In genomic region chr9:95875305-95876137, GRCh38 we compare ENCODE assay signal across 1 cellular context.
TF ChIP-seq lines count a peak whose summit lies in the region.

A gene with protein sequence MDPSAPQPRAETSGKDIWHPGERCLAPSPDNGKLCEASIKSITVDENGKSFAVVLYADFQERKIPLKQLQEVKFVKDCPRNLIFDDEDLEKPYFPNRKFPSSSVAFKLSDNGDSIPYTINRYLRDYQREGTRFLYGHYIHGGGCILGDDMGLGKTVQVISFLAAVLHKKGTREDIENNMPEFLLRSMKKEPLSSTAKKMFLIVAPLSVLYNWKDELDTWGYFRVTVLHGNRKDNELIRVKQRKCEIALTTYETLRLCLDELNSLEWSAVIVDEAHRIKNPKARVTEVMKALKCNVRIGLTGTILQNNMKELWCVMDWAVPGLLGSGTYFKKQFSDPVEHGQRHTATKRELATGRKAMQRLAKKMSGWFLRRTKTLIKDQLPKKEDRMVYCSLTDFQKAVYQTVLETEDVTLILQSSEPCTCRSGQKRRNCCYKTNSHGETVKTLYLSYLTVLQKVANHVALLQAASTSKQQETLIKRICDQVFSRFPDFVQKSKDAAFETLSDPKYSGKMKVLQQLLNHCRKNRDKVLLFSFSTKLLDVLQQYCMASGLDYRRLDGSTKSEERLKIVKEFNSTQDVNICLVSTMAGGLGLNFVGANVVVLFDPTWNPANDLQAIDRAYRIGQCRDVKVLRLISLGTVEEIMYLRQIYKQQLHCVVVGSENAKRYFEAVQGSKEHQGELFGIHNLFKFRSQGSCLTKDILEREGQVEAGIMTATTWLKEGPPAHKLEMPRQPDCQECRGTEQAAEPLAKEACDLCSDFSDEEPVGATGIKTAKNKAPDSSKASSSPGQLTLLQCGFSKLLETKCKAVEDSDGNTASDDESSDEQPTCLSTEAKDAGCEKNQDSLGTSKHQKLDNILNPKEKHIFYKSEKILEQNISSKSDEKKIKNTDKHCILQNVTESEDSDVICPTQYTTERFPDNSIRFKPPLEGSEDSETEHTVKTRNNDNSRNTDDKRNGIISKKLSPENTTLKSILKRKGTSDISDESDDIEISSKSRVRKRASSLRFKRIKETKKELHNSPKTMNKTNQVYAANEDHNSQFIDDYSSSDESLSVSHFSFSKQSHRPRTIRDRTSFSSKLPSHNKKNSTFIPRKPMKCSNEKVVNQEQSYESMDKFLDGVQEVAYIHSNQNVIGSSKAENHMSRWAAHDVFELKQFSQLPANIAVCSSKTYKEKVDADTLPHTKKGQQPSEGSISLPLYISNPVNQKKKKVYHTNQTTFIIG (N-terminal part only) (plus strand): TSS chr9:95875691. CDS start chr9:95876039, 348 bp downstream.

TF ChIP-seq in K562, 482 proteins besides CTCF, POLR2A, EP300 and RAD21 (continued from another document and continues in another):
- TF ChIP-seq ZNF318 (IDR thresholded peaks at IDR 0.05; ENCODE audit: borderline replicate concordance in 1 of 2, low read depth in 1 of 2) (peak in 1 of 2 experiments; percentile 89; a peak in 1 of 4 replicates), U2AF2 (optimal IDR thresholded peaks at IDR 0.05; ENCODE audit: low read depth, low read length) (no peak), FOXK2 (conservative IDR thresholded peaks at IDR 0.05 in 1 of 2, IDR thresholded peaks at IDR 0.05 in 1 of 2; ENCODE audit: low read depth in 2 of 2) (peak; percentile 78 to 89), SMAD4 (CRISPR knock-in tag; conservative IDR thresholded peaks at IDR 0.05) (peak; percentile 83), HOMEZ (CRISPR knock-in tag; IDR thresholded peaks at IDR 0.05) (no peak), E2F5 (CRISPR knock-in tag; IDR thresholded peaks at IDR 0.05) (0 out of 2 replicates have a peak, but pooled peaks have one; percentile 17), ETV6 (IDR thresholded peaks at IDR 0.05; ENCODE audit: borderline replicate concordance in 1 of 2, low read depth in 2 of 2, low read length in 1 of 2) (peak in 1 of 2 experiments; percentile 15; a peak in 1 of 4 replicates), ETV6 (CRISPR knock-in tag; IDR thresholded peaks at IDR 0.05; ENCODE audit: borderline replicate concordance) (no peak), CREB1 (IDR thresholded peaks at IDR 0.05) (no peak; the same call in none of the 2 replicates), CREB1 (CRISPR knock-in tag; IDR thresholded peaks at IDR 0.05) (peak; percentile 79), MAZ (CRISPR knock-in tag; conservative IDR thresholded peaks at IDR 0.05 in 1 of 2, IDR thresholded peaks at IDR 0.05 in 1 of 2) (peak; percentile 73 to 89), RUNX1 (IDR thresholded peaks at IDR 0.05; ENCODE audit: low read depth) (0 out of 2 replicates have a peak, but pooled peaks have one; percentile 29), EP400 (IDR thresholded peaks at IDR 0.05) (peak; percentile 98), PATZ1 (CRISPR knock-in tag; IDR thresholded peaks at IDR 0.05; ENCODE audit: borderline replicate concordance) (no peak), CEBPG (CRISPR knock-in tag; IDR thresholded peaks at IDR 0.05) (no peak), CEBPG (tag; conservative IDR thresholded peaks at IDR 0.05 in 1 of 2, IDR thresholded peaks at IDR 0.05 in 1 of 2) (no peak), CBX5 (IDR thresholded peaks at IDR 0.05; ENCODE audit: borderline replicate concordance, low read depth) (peak; percentile 33; the same call in 1 of the 2 replicates), MYC (IDR thresholded peaks at IDR 0.05; ENCODE audit: low read depth, low read length) (peak; percentile 92), MYC (CRISPR knock-in tag; IDR thresholded peaks at IDR 0.05; ENCODE audit: borderline replicate concordance, low read depth) (peak; percentile 93; the same call in 1 of the 2 replicates), NR2C1 (IDR thresholded peaks at IDR 0.05) (no peak), NR2C1 (tag; IDR thresholded peaks at IDR 0.05) (peak; percentile 54; the same call in 1 of the 2 replicates), ZNF609 (CRISPR knock-in tag; IDR thresholded peaks at IDR 0.05; ENCODE audit: borderline replicate concordance) (0 out of 2 replicates have a peak, but pooled peaks have one; percentile 55), SUPT5H (IDR thresholded peaks at IDR 0.05) (peak; percentile 94), BRD4 (IDR thresholded peaks at IDR 0.05) (peak; percentile 97)
- TF ChIP-seq, protein P1, sequence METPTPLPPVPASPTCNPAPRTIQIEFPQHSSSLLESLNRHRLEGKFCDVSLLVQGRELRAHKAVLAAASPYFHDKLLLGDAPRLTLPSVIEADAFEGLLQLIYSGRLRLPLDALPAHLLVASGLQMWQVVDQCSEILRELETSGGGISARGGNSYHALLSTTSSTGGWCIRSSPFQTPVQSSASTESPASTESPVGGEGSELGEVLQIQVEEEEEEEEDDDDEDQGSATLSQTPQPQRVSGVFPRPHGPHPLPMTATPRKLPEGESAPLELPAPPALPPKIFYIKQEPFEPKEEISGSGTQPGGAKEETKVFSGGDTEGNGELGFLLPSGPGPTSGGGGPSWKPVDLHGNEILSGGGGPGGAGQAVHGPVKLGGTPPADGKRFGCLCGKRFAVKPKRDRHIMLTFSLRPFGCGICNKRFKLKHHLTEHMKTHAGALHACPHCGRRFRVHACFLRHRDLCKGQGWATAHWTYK (CRISPR knock-in tag; IDR thresholded peaks at IDR 0.05), result peak; percentile 86
